ENCODE assay signal across 9 cellular contexts in genomic region chr22:26550498-26551033, GRCh38. TPM values are rescaled to one million over a fixed set of nuclear protein-coding genes. Genes with fewer than 3 reads are reported as not detected.
DNase-seq lines count a peak whose midpoint lies in the region; ATAC-seq and TF ChIP-seq lines count a peak whose summit lies in the region.
"Had no signal": no experiment of that assay in that cellular context is flagged by ENCODE, and none has a peak within 500 bp of the region (broad histone marks: within the 10 kb centered on the region; RNA-seq: fewer than 3 reads in every experiment).

No MANE protein-coding gene starts in this region.

- POLR2A ChIA-PET in PC-3 (lab: Charles Lee; ENCODE audit: unreplicated experiment) (no interaction called here), GM10248 (lab: Yijun Ruan, JAX) (interaction anchor here (0.5 kb wide), 1 partner anchor 277 kb away, joined by 4 read pairs; no protein-coding TSS in a partner anchor)

- H3K4me1 Mint-ChIP-seq in neural progenitor cell = peaks cover 43% of the 10 kb centered on the region

- no peaks in the 10 kb centered on the region for H3K79me2 ChIP-seq in PC-3 (ENCODE audit: low read length)
- H3K79me2 ChIP-seq in neural progenitor cell (ENCODE audit: low read depth) = peaks cover 36% of the 10 kb centered on the region

- DNase-seq in PC-3 (peak; percentile 3), fibroblast of mammary gland (ENCODE audit: low read depth) (peak; percentile 92), neural progenitor cell (ENCODE audit: low spot score) (peak; percentile 55), NCI-H128 (lab: John Stamatoyannopoulos, UW; ENCODE audit: unreplicated experiment) (no peak), GM10248 (ENCODE audit: extremely low spot score) (no peak), NCI-H187 treated with DMSO at 0.1 percent for 48 hours (lab: John Stamatoyannopoulos, UW) (no peak), RKO (ENCODE audit: low spot score) (no peak)
- DNase-seq: ovary had no signal

- peaks cover 58% of the 10 kb centered on the region for H4K20me1 ChIP-seq in BLaER1
- no peaks in the 10 kb centered on the region for H4K20me1 ChIP-seq in PC-3 (ENCODE audit: low read length)
- H4K20me1 ChIP-seq in neural progenitor cell (ENCODE audit: low read depth) = peaks cover 23% of the 10 kb centered on the region

- no peak overlapping the region for H3K4me3 ChIP-seq in BLaER1
- H3K4me3 ChIP-seq in PC-3 (ENCODE audit: low read length) = no peak overlapping the region
- no peak overlapping the region for H3K4me3 ChIP-seq in fibroblast of mammary gland (ENCODE audit: control insufficient read depth, low read depth, low read length)
- H3K4me3 ChIP-seq in neural progenitor cell = no peak overlapping the region
- H3K4me3 ChIP-seq: ovary had no signal

- H3K36me3 ChIP-seq in BLaER1 (peaks cover 29% of the 10 kb centered on the region), PC-3 (ENCODE audit: low read depth, low read length) (no peaks in the 10 kb centered on the region), neural progenitor cell (no peaks in the 10 kb centered on the region)
- H3K36me3 ChIP-seq: ovary had no signal

- H3K9me3 Mint-ChIP-seq in neural progenitor cell = no peaks in the 10 kb centered on the region

- H3K27me3 Mint-ChIP-seq in neural progenitor cell (ENCODE audit: insufficient read depth, low read depth) = peaks cover 5% of the 10 kb centered on the region

- peak overlapping the region; percentile 76 for H3K4me2 ChIP-seq in BLaER1
- no peak overlapping the region for H3K4me2 ChIP-seq in PC-3 (ENCODE audit: low read length)
- H3K4me2 ChIP-seq in neural progenitor cell = peak overlapping the region; percentile 8

- H3K9me3 ChIP-seq in BLaER1 (no peaks in the 10 kb centered on the region), PC-3 (ENCODE audit: low read length) (no peaks in the 10 kb centered on the region), neural progenitor cell (ENCODE audit: low read depth) (no peaks in the 10 kb centered on the region)
- H3K9me3 ChIP-seq: ovary had no signal

- H3K27ac Mint-ChIP-seq in neural progenitor cell = peak overlapping the region; percentile 93

- BruUV-seq in PC-3 (replicated peaks; lab: Mats Ljungman, UMichigan) = no TSS peak

- peak overlapping the region; percentile 63 for H3K4me3 Mint-ChIP-seq in neural progenitor cell

- CTCF ChIA-PET in PC-3 (lab: Charles Lee) = no interaction called here
- CTCF ChIA-PET in GM10248 (lab: Yijun Ruan, JAX) = interaction anchor here (1.1 to 1.6 kb wide), 2 partner anchors 10 to 31 kb away, joined by 3 read pairs; no protein-coding TSS in a partner anchor

- no peak for TF ChIP-seq CTCF in PC-3 (conservative IDR thresholded peaks at IDR 0.05; ENCODE audit: low read depth, low read length)
- no peak for TF ChIP-seq CTCF in fibroblast of mammary gland (conservative IDR thresholded peaks at IDR 0.05; ENCODE audit: control insufficient read depth, insufficient read depth, low read depth, low read length)
- no peak for TF ChIP-seq CTCF in neural progenitor cell (IDR thresholded peaks at IDR 0.05)
- TF ChIP-seq CTCF in GM10248 (IDR thresholded peaks at IDR 0.05; ENCODE audit: control extremely low read depth, extremely low read depth, low read depth, missing control alignments) = no peak

- H3F3A ChIP-seq in PC-3 (ENCODE audit: low read length, unreplicated experiment) = no peaks in the 10 kb centered on the region
- H3F3A ChIP-seq in neural progenitor cell (ENCODE audit: low read depth) = peaks cover 22% of the 10 kb centered on the region

- H3K9me2 ChIP-seq in PC-3 (replicated peaks; ENCODE audit: low read length) = no peaks in the 10 kb centered on the region

- H3K4me1 ChIP-seq in BLaER1 (peaks cover 97% of the 10 kb centered on the region), PC-3 (ENCODE audit: insufficient read depth, low read length) (no peaks in the 10 kb centered on the region), neural progenitor cell (peaks cover 10% of the 10 kb centered on the region)

- H3K9ac ChIP-seq in BLaER1 (no peak overlapping the region), PC-3 (ENCODE audit: low read length) (no peak overlapping the region), neural progenitor cell (no peak overlapping the region)

- peak overlapping the region; percentile 57 for H3K27ac ChIP-seq in BLaER1
- no peak overlapping the region for H3K27ac ChIP-seq in PC-3 (ENCODE audit: low read length)
- H3K27ac ChIP-seq in neural progenitor cell = peak overlapping the region; percentile 55
- H3K27ac ChIP-seq: ovary had no signal

- H3K36me3 Mint-ChIP-seq in neural progenitor cell = no peaks in the 10 kb centered on the region

- H3K27me3 ChIP-seq in BLaER1 (no peaks in the 10 kb centered on the region), PC-3 (ENCODE audit: low read length) (no peaks in the 10 kb centered on the region), neural progenitor cell (no peaks in the 10 kb centered on the region)
- H3K27me3 ChIP-seq: ovary had no signal

- no peak overlapping the region for H2AFZ ChIP-seq in PC-3 (ENCODE audit: low read length)
- no peak overlapping the region for H2AFZ ChIP-seq in neural progenitor cell (replicated peaks)

- ATAC-seq in PC-3 = no peak

- intact Hi-C loops in PC-3 (cut with micrococcal nuclease) = no loop called here

RNA-seq across cellular contexts. Expression of gene TFIP11, which starts 38.3 kb away (rescaled TPM):
- total RNA-seq in PC-3 (2014; rRNA removed) (22.4 and 33.5 TPM in 2 replicates), neural progenitor cell (ENCODE audit: low replicate concordance) (22.2 and 26.2 TPM in 2 replicates)

RNA-seq across cellular contexts. Expression of gene TPST2, which starts 39.4 kb away (rescaled TPM):
- 7.9 and 8.1 TPM in 2 replicates for total RNA-seq in PC-3 (2014; rRNA removed)
- 31.7 and 59.5 TPM in 2 replicates for total RNA-seq in neural progenitor cell (ENCODE audit: low replicate concordance)

Comparison
In these comparisons a context has a peak if more than half of its experiments do, and no peak if none do; other contexts are left out.
1. DNase-seq: peak in PC-3 (single experiment), fibroblast of mammary gland (single experiment) and neural progenitor cell (single experiment); none in NCI-H128 (single experiment), GM10248 (single experiment), NCI-H187 treated with DMSO at 0.1 percent for 48 hours (single experiment) and RKO (single experiment).